Comparison of ENCODE assay signal across 1 cellular context in genomic region chr5:108381034-108381954, GRCh38.
TF ChIP-seq lines count a peak whose summit lies in the region.

No MANE protein-coding gene starts in this region.

TF ChIP-seq in K562, 482 proteins besides CTCF, POLR2A, EP300 and RAD21 (continued from another document and continues in another):
- TF ChIP-seq, protein P1, sequence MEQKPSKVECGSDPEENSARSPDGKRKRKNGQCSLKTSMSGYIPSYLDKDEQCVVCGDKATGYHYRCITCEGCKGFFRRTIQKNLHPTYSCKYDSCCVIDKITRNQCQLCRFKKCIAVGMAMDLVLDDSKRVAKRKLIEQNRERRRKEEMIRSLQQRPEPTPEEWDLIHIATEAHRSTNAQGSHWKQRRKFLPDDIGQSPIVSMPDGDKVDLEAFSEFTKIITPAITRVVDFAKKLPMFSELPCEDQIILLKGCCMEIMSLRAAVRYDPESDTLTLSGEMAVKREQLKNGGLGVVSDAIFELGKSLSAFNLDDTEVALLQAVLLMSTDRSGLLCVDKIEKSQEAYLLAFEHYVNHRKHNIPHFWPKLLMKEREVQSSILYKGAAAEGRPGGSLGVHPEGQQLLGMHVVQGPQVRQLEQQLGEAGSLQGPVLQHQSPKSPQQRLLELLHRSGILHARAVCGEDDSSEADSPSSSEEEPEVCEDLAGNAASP (IDR thresholded peaks at IDR 0.05) = no peak
- TF ChIP-seq ATF4 (CRISPR knock-in tag; IDR thresholded peaks at IDR 0.05) (no peak), ZNF253 (CRISPR knock-in tag; conservative IDR thresholded peaks at IDR 0.05) (no peak), LARP7 (IDR thresholded peaks at IDR 0.05) (no peak), TGIF2 (CRISPR knock-in tag; IDR thresholded peaks at IDR 0.05) (no peak), CBX3 (IDR thresholded peaks at IDR 0.05; ENCODE audit: borderline replicate concordance in 1 of 2, low read length in 2 of 2) (no peak), ZNF121 (CRISPR knock-in tag; conservative IDR thresholded peaks at IDR 0.05) (no peak), ZNF668 (CRISPR knock-in tag; IDR thresholded peaks at IDR 0.05) (no peak), ZNF609 (CRISPR knock-in tag; IDR thresholded peaks at IDR 0.05; ENCODE audit: borderline replicate concordance) (0 out of 2 replicates have a peak, but pooled peaks have one; percentile 88), CC2D1A (IDR thresholded peaks at IDR 0.05) (no peak), NR4A1 (CRISPR knock-in tag; IDR thresholded peaks at IDR 0.05) (no peak), NR4A1 (tag; IDR thresholded peaks at IDR 0.05) (no peak), ELF4 (CRISPR knock-in tag; IDR thresholded peaks at IDR 0.05) (no peak), PML (IDR thresholded peaks at IDR 0.05; ENCODE audit: low read length) (no peak), ZNF830 (CRISPR knock-in tag; IDR thresholded peaks at IDR 0.05) (no peak), ZBTB1 (CRISPR knock-in tag; IDR thresholded peaks at IDR 0.05; ENCODE audit: borderline replicate concordance, low read depth) (no peak; the same call in 1 of the 2 replicates), RAD51 (IDR thresholded peaks at IDR 0.05; ENCODE audit: borderline replicate concordance, low read depth) (no peak), L3MBTL2 (IDR thresholded peaks at IDR 0.05) (peak; percentile 75), RBM22 (IDR thresholded peaks at IDR 0.05; ENCODE audit: low read depth, low read length, poor library complexity, severe bottlenecking) (peak; percentile 1), ZNF586 (CRISPR knock-in tag; conservative IDR thresholded peaks at IDR 0.05) (no peak), ELK3 (CRISPR knock-in tag; IDR thresholded peaks at IDR 0.05) (no peak), SNAPC5 (CRISPR knock-in tag; IDR thresholded peaks at IDR 0.05) (no peak), ZSCAN32 (CRISPR knock-in tag; IDR thresholded peaks at IDR 0.05) (no peak), ZNF12 (CRISPR knock-in tag; IDR thresholded peaks at IDR 0.05) (0 out of 2 replicates have a peak, but pooled peaks have one; percentile 48), XRCC4 (IDR thresholded peaks at IDR 0.05; ENCODE audit: extremely low read depth, insufficient read depth, insufficient read length) (no peak), YY1 (IDR thresholded peaks at IDR 0.05; ENCODE audit: borderline replicate concordance in 1 of 3, control insufficient read depth in 1 of 3, extremely low read depth in 1 of 3, insufficient read depth in 3 of 3, insufficient read length in 1 of 3, insufficient replicate concordance in 2 of 3, low read depth in 1 of 3, low read length in 2 of 3) (peak in 1 of 3 experiments; percentile 9), ZFX (CRISPR knock-in tag; IDR thresholded peaks at IDR 0.05) (peak; percentile 92), FOXJ3 (CRISPR knock-in tag; IDR thresholded peaks at IDR 0.05) (no peak), CEBPG (CRISPR knock-in tag; IDR thresholded peaks at IDR 0.05) (no peak), CEBPG (tag; conservative IDR thresholded peaks at IDR 0.05 in 1 of 2, IDR thresholded peaks at IDR 0.05 in 1 of 2) (no peak), ATF1 (CRISPR knock-in tag; IDR thresholded peaks at IDR 0.05) (no peak), ATF1 (tag; IDR thresholded peaks at IDR 0.05) (no peak)
- TF ChIP-seq, protein P2, sequence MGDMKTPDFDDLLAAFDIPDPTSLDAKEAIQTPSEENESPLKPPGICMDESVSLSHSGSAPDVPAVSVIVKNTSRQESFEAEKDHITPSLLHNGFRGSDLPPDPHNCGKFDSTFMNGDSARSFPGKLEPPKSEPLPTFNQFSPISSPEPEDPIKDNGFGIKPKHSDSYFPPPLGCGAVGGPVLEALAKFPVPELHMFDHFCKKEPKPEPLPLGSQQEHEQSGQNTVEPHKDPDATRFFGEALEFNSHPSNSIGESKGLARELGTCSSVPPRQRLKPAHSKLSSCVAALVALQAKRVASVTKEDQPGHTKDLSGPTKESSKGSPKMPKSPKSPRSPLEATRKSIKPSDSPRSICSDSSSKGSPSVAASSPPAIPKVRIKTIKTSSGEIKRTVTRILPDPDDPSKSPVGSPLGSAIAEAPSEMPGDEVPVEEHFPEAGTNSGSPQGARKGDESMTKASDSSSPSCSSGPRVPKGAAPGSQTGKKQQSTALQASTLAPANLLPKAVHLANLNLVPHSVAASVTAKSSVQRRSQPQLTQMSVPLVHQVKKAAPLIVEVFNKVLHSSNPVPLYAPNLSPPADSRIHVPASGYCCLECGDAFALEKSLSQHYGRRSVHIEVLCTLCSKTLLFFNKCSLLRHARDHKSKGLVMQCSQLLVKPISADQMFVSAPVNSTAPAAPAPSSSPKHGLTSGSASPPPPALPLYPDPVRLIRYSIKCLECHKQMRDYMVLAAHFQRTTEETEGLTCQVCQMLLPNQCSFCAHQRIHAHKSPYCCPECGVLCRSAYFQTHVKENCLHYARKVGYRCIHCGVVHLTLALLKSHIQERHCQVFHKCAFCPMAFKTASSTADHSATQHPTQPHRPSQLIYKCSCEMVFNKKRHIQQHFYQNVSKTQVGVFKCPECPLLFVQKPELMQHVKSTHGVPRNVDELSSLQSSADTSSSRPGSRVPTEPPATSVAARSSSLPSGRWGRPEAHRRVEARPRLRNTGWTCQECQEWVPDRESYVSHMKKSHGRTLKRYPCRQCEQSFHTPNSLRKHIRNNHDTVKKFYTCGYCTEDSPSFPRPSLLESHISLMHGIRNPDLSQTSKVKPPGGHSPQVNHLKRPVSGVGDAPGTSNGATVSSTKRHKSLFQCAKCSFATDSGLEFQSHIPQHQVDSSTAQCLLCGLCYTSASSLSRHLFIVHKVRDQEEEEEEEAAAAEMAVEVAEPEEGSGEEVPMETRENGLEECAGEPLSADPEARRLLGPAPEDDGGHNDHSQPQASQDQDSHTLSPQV (IDR thresholded peaks at IDR 0.05) = peak; percentile 49; the same call in 1 of the 2 replicates
- TF ChIP-seq, protein P3, sequence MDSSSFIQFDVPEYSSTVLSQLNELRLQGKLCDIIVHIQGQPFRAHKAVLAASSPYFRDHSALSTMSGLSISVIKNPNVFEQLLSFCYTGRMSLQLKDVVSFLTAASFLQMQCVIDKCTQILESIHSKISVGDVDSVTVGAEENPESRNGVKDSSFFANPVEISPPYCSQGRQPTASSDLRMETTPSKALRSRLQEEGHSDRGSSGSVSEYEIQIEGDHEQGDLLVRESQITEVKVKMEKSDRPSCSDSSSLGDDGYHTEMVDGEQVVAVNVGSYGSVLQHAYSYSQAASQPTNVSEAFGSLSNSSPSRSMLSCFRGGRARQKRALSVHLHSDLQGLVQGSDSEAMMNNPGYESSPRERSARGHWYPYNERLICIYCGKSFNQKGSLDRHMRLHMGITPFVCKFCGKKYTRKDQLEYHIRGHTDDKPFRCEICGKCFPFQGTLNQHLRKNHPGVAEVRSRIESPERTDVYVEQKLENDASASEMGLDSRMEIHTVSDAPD (CRISPR knock-in tag; IDR thresholded peaks at IDR 0.05) = no peak
- TF ChIP-seq, protein P4, sequence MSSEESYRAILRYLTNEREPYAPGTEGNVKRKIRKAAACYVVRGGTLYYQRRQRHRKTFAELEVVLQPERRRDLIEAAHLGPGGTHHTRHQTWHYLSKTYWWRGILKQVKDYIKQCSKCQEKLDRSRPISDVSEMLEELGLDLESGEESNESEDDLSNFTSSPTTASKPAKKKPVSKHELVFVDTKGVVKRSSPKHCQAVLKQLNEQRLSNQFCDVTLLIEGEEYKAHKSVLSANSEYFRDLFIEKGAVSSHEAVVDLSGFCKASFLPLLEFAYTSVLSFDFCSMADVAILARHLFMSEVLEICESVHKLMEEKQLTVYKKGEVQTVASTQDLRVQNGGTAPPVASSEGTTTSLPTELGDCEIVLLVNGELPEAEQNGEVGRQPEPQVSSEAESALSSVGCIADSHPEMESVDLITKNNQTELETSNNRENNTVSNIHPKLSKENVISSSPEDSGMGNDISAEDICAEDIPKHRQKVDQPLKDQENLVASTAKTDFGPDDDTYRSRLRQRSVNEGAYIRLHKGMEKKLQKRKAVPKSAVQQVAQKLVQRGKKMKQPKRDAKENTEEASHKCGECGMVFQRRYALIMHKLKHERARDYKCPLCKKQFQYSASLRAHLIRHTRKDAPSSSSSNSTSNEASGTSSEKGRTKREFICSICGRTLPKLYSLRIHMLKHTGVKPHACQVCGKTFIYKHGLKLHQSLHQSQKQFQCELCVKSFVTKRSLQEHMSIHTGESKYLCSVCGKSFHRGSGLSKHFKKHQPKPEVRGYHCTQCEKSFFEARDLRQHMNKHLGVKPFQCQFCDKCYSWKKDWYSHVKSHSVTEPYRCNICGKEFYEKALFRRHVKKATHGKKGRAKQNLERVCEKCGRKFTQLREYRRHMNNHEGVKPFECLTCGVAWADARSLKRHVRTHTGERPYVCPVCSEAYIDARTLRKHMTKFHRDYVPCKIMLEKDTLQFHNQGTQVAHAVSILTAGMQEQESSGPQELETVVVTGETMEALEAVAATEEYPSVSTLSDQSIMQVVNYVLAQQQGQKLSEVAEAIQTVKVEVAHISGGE (CRISPR knock-in tag; IDR thresholded peaks at IDR 0.05) = 0 out of 6 replicates have a peak, but pooled peaks of 1 of the 3 experiments have one; percentile 53
- TF ChIP-seq, protein P5, sequence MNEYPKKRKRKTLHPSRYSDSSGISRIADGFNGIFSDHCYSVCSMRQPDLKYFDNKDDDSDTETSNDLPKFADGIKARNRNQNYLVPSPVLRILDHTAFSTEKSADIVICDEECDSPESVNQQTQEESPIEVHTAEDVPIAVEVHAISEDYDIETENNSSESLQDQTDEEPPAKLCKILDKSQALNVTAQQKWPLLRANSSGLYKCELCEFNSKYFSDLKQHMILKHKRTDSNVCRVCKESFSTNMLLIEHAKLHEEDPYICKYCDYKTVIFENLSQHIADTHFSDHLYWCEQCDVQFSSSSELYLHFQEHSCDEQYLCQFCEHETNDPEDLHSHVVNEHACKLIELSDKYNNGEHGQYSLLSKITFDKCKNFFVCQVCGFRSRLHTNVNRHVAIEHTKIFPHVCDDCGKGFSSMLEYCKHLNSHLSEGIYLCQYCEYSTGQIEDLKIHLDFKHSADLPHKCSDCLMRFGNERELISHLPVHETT (CRISPR knock-in tag; conservative IDR thresholded peaks at IDR 0.05 in 1 of 2, IDR thresholded peaks at IDR 0.05 in 1 of 2) = no peak; a peak in 1 of 4 replicates
- TF ChIP-seq, protein P6, sequence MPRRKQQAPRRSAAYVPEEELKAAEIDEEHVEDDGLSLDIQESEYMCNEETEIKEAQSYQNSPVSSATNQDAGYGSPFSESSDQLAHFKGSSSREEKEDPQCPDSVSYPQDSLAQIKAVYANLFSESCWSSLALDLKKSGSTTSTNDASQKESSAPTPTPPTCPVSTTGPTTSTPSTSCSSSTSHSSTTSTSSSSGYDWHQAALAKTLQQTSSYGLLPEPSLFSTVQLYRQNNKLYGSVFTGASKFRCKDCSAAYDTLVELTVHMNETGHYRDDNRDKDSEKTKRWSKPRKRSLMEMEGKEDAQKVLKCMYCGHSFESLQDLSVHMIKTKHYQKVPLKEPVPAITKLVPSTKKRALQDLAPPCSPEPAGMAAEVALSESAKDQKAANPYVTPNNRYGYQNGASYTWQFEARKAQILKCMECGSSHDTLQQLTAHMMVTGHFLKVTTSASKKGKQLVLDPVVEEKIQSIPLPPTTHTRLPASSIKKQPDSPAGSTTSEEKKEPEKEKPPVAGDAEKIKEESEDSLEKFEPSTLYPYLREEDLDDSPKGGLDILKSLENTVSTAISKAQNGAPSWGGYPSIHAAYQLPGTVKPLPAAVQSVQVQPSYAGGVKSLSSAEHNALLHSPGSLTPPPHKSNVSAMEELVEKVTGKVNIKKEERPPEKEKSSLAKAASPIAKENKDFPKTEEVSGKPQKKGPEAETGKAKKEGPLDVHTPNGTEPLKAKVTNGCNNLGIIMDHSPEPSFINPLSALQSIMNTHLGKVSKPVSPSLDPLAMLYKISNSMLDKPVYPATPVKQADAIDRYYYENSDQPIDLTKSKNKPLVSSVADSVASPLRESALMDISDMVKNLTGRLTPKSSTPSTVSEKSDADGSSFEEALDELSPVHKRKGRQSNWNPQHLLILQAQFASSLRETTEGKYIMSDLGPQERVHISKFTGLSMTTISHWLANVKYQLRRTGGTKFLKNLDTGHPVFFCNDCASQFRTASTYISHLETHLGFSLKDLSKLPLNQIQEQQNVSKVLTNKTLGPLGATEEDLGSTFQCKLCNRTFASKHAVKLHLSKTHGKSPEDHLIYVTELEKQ (CRISPR knock-in tag; IDR thresholded peaks at IDR 0.05) = no peak
